ENCODE assay signal across 21 cellular contexts in the genomic region with DNA sequence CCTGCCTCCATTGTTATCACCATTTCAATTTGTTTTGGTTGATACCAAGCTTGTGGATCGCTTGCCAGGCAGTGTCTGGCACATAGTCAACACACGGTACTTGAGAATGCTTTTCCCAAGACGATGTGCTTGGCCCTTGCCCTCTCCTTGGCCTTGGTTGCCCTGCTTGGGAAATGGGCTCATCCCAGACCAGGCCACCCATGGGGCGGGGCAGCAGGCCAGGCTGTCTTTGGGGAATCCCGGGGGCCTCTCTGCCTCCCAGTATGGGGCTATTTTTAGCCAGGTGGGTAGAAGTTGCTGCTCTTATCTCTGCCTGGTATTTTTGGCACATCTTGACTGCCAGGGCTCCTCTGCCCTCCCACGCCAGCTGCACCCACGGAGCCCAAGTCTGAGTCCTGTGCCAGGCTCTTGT. TPM values are rescaled to one million over a fixed set of nuclear protein-coding genes. Genes with fewer than 3 reads are reported as not detected.
DNase-seq lines count a peak whose midpoint lies in the region; ATAC-seq, FAIRE-seq and TF ChIP-seq lines count a peak whose summit lies in the region.
"Had no signal": no experiment of that assay in that cellular context is flagged by ENCODE, and none has a peak within 500 bp of the region (broad histone marks: within the 10 kb centered on the region; RNA-seq: fewer than 3 reads in every experiment).

No MANE protein-coding gene starts in this region.

- H3K9ac ChIP-seq in MM.1S (ENCODE audit: low read length) = no peak overlapping the region

- H3K9me2 ChIP-seq in MM.1S (replicated peaks; ENCODE audit: insufficient read depth, low read length) = no peaks in the 10 kb centered on the region

- H3K4me2 ChIP-seq in MM.1S (ENCODE audit: low read depth, low read length) = peak overlapping the region; percentile 19; the same call in 1 of the 2 replicates

- H3K27ac ChIP-seq in MM.1S (ENCODE audit: low read length) (no peak overlapping the region), body of pancreas (no peak overlapping the region), small intestine (ENCODE audit: low read depth in 1 of 2, low read length in 1 of 2) (no peak overlapping the region)
- H3K27ac ChIP-seq: gastrocnemius medialis had no signal

- H3K4me1 ChIP-seq in MM.1S (ENCODE audit: low read length) (peaks cover 12% of the 10 kb centered on the region), body of pancreas (peaks cover 26% of the 10 kb centered on the region), small intestine (ENCODE audit: control insufficient read depth in 2 of 2, insufficient read depth in 1 of 2, low read depth in 1 of 2, low read length in 1 of 2) (no peaks in the 10 kb centered on the region)

- FAIRE-seq in small intestine (lab: Jason Lieb, UNC) = no peak
- FAIRE-seq: bronchial epithelial cell had no signal

- intact Hi-C loops in body of pancreas (cut with DNase I) = no loop called here

- H3K4me3 ChIP-seq in MM.1S (ENCODE audit: low read length) (no peak overlapping the region), body of pancreas (no peak overlapping the region), small intestine (ENCODE audit: low read depth in 1 of 2, low read length in 2 of 2) (no peak overlapping the region)
- H3K4me3 ChIP-seq: gastrocnemius medialis had no signal

- no peak for TF ChIP-seq POLR2A in body of pancreas (IDR thresholded peaks at IDR 0.05)

- WGBS in body of pancreas, 2 donors = 5 to 9% methylated on average over 6 to 7 of the region's 7 CpGs
- 20 to 43% (median 32%) methylated on average over 7 of the region's 7 CpGs for WGBS in small intestine, 3 donors

- H3K27me3 ChIP-seq in MM.1S (replicated peaks; ENCODE audit: insufficient read depth, low read length) (peaks cover 23% of the 10 kb centered on the region), body of pancreas (no peaks in the 10 kb centered on the region), small intestine (ENCODE audit: control insufficient read depth in 2 of 2, insufficient read depth in 2 of 2, low read length in 2 of 2) (peaks cover 5 to 13% of the 10 kb centered on the region in 2 donors)
- H3K27me3 ChIP-seq: gastrocnemius medialis had no signal

- no peaks in the 10 kb centered on the region for H3K36me3 ChIP-seq in MM.1S (replicated peaks; ENCODE audit: insufficient read depth, low read length)
- no peaks in the 10 kb centered on the region for H3K36me3 ChIP-seq in body of pancreas (replicated peaks in 1 of 2; ENCODE audit: insufficient read depth in 1 of 2, low read depth in 2 of 2)
- H3K36me3 ChIP-seq in small intestine (ENCODE audit: control insufficient read depth in 2 of 2, insufficient read depth in 2 of 2, low read length in 2 of 2) = no peaks in the 10 kb centered on the region
- H3K36me3 ChIP-seq: gastrocnemius medialis had no signal

- peak overlapping the region; percentile 19; the same call in 1 of the 2 replicates for H2AFZ ChIP-seq in MM.1S (ENCODE audit: low read length)

- H3K9me3 ChIP-seq in MM.1S (replicated peaks; ENCODE audit: insufficient read depth, low read length) (no peaks in the 10 kb centered on the region), body of pancreas (no peaks in the 10 kb centered on the region), small intestine (ENCODE audit: control insufficient read depth, low read depth) (no peaks in the 10 kb centered on the region)
- H3K9me3 ChIP-seq: gastrocnemius medialis had no signal

- no peak for TF ChIP-seq CTCF in MM.1S (IDR thresholded peaks at IDR 0.05; ENCODE audit: low read length)
- no peak for TF ChIP-seq CTCF in body of pancreas (IDR thresholded peaks at IDR 0.05)

- ATAC-seq in body of pancreas = no peak
- ATAC-seq: activated CD4-positive, alpha-beta T cell treated with anti-CD3 and anti-CD28 coated beads for 36 hours; activated naive CD8-positive, alpha-beta T cell treated with anti-CD3 and anti-CD28 coated beads, Interleukin-2, amount 50 U/mL, for 24 hours; gastrocnemius medialis; left lobe of liver had no signal

- DNase-seq in COR-L47 (lab: John Stamatoyannopoulos, UW) (peak; percentile 35), MM.1S (peak; percentile 8), body of pancreas (peak; percentile 26 to 60 (median 30)), myocyte (ENCODE audit: low read depth) (peak; percentile 85), retina (no peak), HK-2 (ENCODE audit: unreplicated experiment) (no peak), small intestine (no peak)
- DNase-seq: activated CD4-positive, alpha-beta T cell treated with anti-CD3 and anti-CD28 coated beads for 36 hours; activated effector memory CD4-positive, alpha-beta T cell treated with Interleukin-2 at 50 U/mL for 16 hours; activated naive CD8-positive, alpha-beta T cell treated with anti-CD3 and anti-CD28 coated beads, Interleukin-2, amount 50 U/mL, for 24 hours; gastrocnemius medialis; KG1; NCI-H1417 treated with DMSO at 0.1 percent for 48 hours; NCI-H345; stimulated activated CD4-positive, alpha-beta T cell treated with anti-CD3 and anti-CD28 coated beads, Interleukin-12 subunit alpha, Interleukin-12 subunit beta, amount 100 ng/mL, for 4 hours; stimulated activated CD8-positive, alpha-beta memory T cell treated with anti-CD3 and anti-CD28 coated beads, Interleukin-4, amount 100 ng/mL, for 48 hours; SW 1271 had no signal

- H4K20me1 ChIP-seq in MM.1S (ENCODE audit: insufficient read depth, low read length) = no peaks in the 10 kb centered on the region

- H3K79me2 ChIP-seq in MM.1S (ENCODE audit: low read length) = no peaks in the 10 kb centered on the region

- H3F3A ChIP-seq in MM.1S (ENCODE audit: insufficient read depth, low read length) = no peaks in the 10 kb centered on the region

RNA-seq across cellular contexts. Expression of a gene that starts 49.9 kb away (rescaled TPM):
- total RNA-seq in body of pancreas (under 1 TPM in 1 of 2 donors, not detected in 1; 0.26 TPM), myocyte (not detected in 2 replicates)
- polyA plus RNA-seq in myocyte (2012) = not detected
- polyA plus RNA-seq in small intestine = under 1 TPM in 1 of 3 donors, not detected in 2; 0.13 TPM
- total RNA-seq: activated CD4-positive, alpha-beta T cell treated with anti-CD3 and anti-CD28 coated beads for 36 hours; bronchial epithelial cell; left lobe of liver; mononuclear cell; pulmonary artery endothelial cell had no signal

Comparison
In these comparisons a context has a peak if more than half of its experiments do, and no peak if none do; other contexts are left out.
1. DNase-seq: peak in COR-L47 (single experiment), MM.1S (single experiment), body of pancreas (4 of 4) and myocyte (single experiment); none in retina (single experiment), HK-2 (single experiment) and small intestine (single experiment).